ENCODE assay signal across 13 cellular contexts in the genomic region with DNA sequence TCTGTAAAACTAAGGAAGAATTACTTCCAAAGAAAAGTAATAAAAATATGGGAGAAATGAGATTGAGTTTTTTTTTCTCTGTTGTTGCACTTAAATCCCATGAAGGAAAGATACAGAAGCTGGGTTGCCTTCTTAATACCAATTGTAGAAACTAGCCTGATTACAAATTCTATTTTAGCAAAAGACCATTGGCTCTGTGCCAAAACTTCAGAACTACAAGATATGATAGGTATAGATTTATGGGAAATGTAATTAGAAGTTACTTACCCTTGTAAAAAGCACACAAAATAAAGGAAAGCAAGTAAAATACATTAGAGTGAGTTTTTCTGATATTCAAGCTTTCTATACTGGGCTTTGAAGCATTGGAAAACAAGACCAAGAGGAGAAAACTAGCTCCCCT.
DNase-seq lines count a peak whose midpoint lies in the region; ATAC-seq and TF ChIP-seq lines count a peak whose summit lies in the region.
"Had no signal": no experiment of that assay in that cellular context is flagged by ENCODE, and none has a peak within 500 bp of the region (broad histone marks: within the 10 kb centered on the region; RNA-seq: fewer than 3 reads in every experiment).

No MANE protein-coding gene starts in this region.

- no peak for TF ChIP-seq CTCF in SK-N-SH (IDR thresholded peaks at IDR 0.05)

- H3K9me3 ChIP-seq in SK-N-SH: no peaks in the 10 kb centered on the region
- H3K9me3 ChIP-seq: Caco-2, HAP-1 had no signal

- POLR2A ChIA-PET in SK-N-SH (lab: Yijun Ruan, JAX): no interaction called here

- CTCF ChIA-PET in SK-N-SH (lab: Yijun Ruan, JAX): interaction anchor here (1.0 to 1.6 kb wide), 6 partner anchors 22 to 744 kb away, joined by 3 to 7 read pairs (median 3); no protein-coding TSS in a partner anchor

- DNase-seq in SK-N-SH (no peak), NCI-H1417 (lab: John Stamatoyannopoulos, UW) (peak in 2 of 3 experiments; percentile 1 to 55), NCI-H748 (lab: John Stamatoyannopoulos, UW; ENCODE audit: unreplicated experiment) (peak; percentile 55), NCI-H526 treated with DMSO at 0.1 percent for 48 hours (lab: John Stamatoyannopoulos, UW) (no peak), NCI-H187 treated with DMSO at 0.1 percent for 48 hours (lab: John Stamatoyannopoulos, UW) (no peak)
- DNase-seq: Caco-2; CD8-positive, alpha-beta T cell; DND-41; GDM1; HFFc6 had no signal

- H4K20me1 ChIP-seq in SK-N-SH (ENCODE audit: insufficient read depth): no peaks in the 10 kb centered on the region

- no peak overlapping the region for H3K9ac ChIP-seq in SK-N-SH

- H3K4me3 ChIP-seq in SK-N-SH (ENCODE audit: low read depth in 2 of 2, low read length in 1 of 2): no peak overlapping the region
- H3K4me3 ChIP-seq: HAP-1 had no signal

- H3K27me3 ChIP-seq in SK-N-SH (ENCODE audit: insufficient read depth): no peaks in the 10 kb centered on the region

- no peaks in the 10 kb centered on the region for H3K79me2 ChIP-seq in SK-N-SH (ENCODE audit: insufficient read depth)

- H3K4me1 ChIP-seq in SK-N-SH (ENCODE audit: control insufficient read depth in 1 of 2, insufficient read depth in 2 of 2, low read depth in 1 of 2, low read length in 1 of 2): no peaks in the 10 kb centered on the region
- H3K4me1 ChIP-seq: Caco-2, HAP-1 had no signal

- no peaks in the 10 kb centered on the region for H3K36me3 ChIP-seq in SK-N-SH (replicated peaks in 1 of 2; ENCODE audit: control insufficient read depth in 1 of 2, insufficient read depth in 2 of 2, low read length in 1 of 2)
- H3K36me3 ChIP-seq: HAP-1 had no signal

- H3F3A ChIP-seq in SK-N-SH (replicated peaks; ENCODE audit: insufficient read depth): no peaks in the 10 kb centered on the region

- H3K27ac ChIP-seq in SK-N-SH (ENCODE audit: low read depth in 2 of 2, low read length in 1 of 2): no peak overlapping the region

- no peak for ATAC-seq in SK-N-SH treated with all-trans-retinoic acid at 6 μM for 48 hours
- ATAC-seq in GM19467 (IDR thresholded peaks at IDR 0.05; ENCODE audit: unreplicated experiment): no peak
- ATAC-seq: CD8-positive, alpha-beta T cell had no signal

- no peak overlapping the region for H2AFZ ChIP-seq in SK-N-SH (ENCODE audit: low read depth)

- no peaks in the 10 kb centered on the region for H3K9me2 ChIP-seq in SK-N-SH

- no peak for TF ChIP-seq RAD21 in SK-N-SH (IDR thresholded peaks at IDR 0.05; ENCODE audit: low read length)

- TF ChIP-seq EP300 in SK-N-SH (IDR thresholded peaks at IDR 0.05; ENCODE audit: borderline replicate concordance in 1 of 2, low read depth in 1 of 2, low read length in 1 of 2): no peak

- no peak overlapping the region for H3K4me2 ChIP-seq in SK-N-SH

TF ChIP-seq in SK-N-SH, 30 proteins besides CTCF, POLR2A, EP300 and RAD21:
- TF ChIP-seq NFIC (IDR thresholded peaks at IDR 0.05; ENCODE audit: borderline replicate concordance) (0 out of 2 replicates have a peak, but pooled peaks have one; percentile 18), FOXJ3 (CRISPR knock-in tag; IDR thresholded peaks at IDR 0.05) (no peak), RFX5 (IDR thresholded peaks at IDR 0.05; ENCODE audit: low read length) (no peak)

TF ChIP-seq in SK-N-SH treated with all-trans-retinoic acid at 6 μM for 48 hours, 23 proteins besides CTCF, POLR2A, EP300 and RAD21:
- TF ChIP-seq SNAI2 (CRISPR knock-in tag; IDR thresholded peaks at IDR 0.05) (no peak), BACH2 (CRISPR knock-in tag; IDR thresholded peaks at IDR 0.05; ENCODE audit: borderline replicate concordance) (no peak), ZNF565 (CRISPR knock-in tag; conservative IDR thresholded peaks at IDR 0.05; ENCODE audit: low read depth) (no peak), OSR1 (CRISPR knock-in tag; IDR thresholded peaks at IDR 0.05) (no peak), RARB (CRISPR knock-in tag; IDR thresholded peaks at IDR 0.05) (no peak)
- TF ChIP-seq, protein P1, sequence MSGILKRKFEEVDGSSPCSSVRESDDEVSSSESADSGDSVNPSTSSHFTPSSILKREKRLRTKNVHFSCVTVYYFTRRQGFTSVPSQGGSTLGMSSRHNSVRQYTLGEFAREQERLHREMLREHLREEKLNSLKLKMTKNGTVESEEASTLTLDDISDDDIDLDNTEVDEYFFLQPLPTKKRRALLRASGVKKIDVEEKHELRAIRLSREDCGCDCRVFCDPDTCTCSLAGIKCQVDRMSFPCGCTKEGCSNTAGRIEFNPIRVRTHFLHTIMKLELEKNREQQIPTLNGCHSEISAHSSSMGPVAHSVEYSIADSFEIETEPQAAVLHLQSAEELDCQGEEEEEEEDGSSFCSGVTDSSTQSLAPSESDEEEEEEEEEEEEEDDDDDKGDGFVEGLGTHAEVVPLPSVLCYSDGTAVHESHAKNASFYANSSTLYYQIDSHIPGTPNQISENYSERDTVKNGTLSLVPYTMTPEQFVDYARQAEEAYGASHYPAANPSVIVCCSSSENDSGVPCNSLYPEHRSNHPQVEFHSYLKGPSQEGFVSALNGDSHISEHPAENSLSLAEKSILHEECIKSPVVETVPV (CRISPR knock-in tag; IDR thresholded peaks at IDR 0.05): no peak

Comparison
In these comparisons a context has a peak if more than half of its experiments do, and no peak if none do; other contexts are left out.
1. DNase-seq: peak in NCI-H1417 (2 of 3) and NCI-H748 (single experiment); none in SK-N-SH (single experiment), NCI-H526 treated with DMSO at 0.1 percent for 48 hours (single experiment) and NCI-H187 treated with DMSO at 0.1 percent for 48 hours (single experiment).